In genomic region chr14:72792051-72792788, GRCh38 we compare ENCODE assay signal across 15 cellular contexts.
DNase-seq lines count a peak whose midpoint lies in the region; ATAC-seq, FAIRE-seq and TF ChIP-seq lines count a peak whose summit lies in the region.
"Had no signal": no experiment of that assay in that cellular context is flagged by ENCODE, and none has a peak within 500 bp of the region (broad histone marks: within the 10 kb centered on the region; RNA-seq: fewer than 3 reads in every experiment).

No MANE protein-coding gene starts in this region.

- H3K9me3 Mint-ChIP-seq in GM23338 = no peaks in the 10 kb centered on the region; the same call in 2 of the 3 replicates
- H3K9me3 Mint-ChIP-seq: activated CD4-positive, alpha-beta memory T cell treated with anti-CD3 and anti-CD28 coated beads, Interleukin-2, amount 10 ng/mL, durations not matched to agents 7 days and 5 days; activated naive CD4-positive, alpha-beta T cell treated with anti-CD3 and anti-CD28 coated beads, Interleukin-2, amount 50 U/mL, for 24 hours had no signal

- peak overlapping the region; percentile 76 for H2AFZ ChIP-seq in GM23338

- intact Hi-C loops in dorsolateral prefrontal cortex (cut with DNase I) = loop anchor here in 1 of 2 donors (5.0 kb wide), 1 partner anchor 100 kb away; the partner anchor contains the start of gene DPF3
- intact Hi-C loops in kidney (cut with DNase I) = no loop called here
- intact Hi-C loops in thyroid gland (cut with DNase I) = no loop called here

- WGBS in thyroid gland, 2 donors = 57 to 68% methylated on average over 14 to 16 of the region's 16 CpGs

- H3K27me3 ChIP-seq in GM23338 (ENCODE audit: insufficient read depth) = no peaks in the 10 kb centered on the region
- no peaks in the 10 kb centered on the region for H3K27me3 ChIP-seq in dorsolateral prefrontal cortex
- H3K27me3 ChIP-seq in foreskin keratinocyte = no peaks in the 10 kb centered on the region
- H3K27me3 ChIP-seq in thyroid gland = no peaks in the 10 kb centered on the region

- H3K4me3 ChIP-seq in GM23338 (no peak overlapping the region), dorsolateral prefrontal cortex (peak overlapping the region in 53 of 59 donors; percentile 3 to 57 (median 30)), kidney (ENCODE audit: low read length in 2 of 2) (no peak overlapping the region), thyroid gland (replicated peaks in 1 of 3) (no peak overlapping the region)
- H3K4me3 ChIP-seq: mucosa of descending colon had no signal

- no peaks in the 10 kb centered on the region for H3F3A ChIP-seq in GM23338 (replicated peaks; ENCODE audit: low read depth)

- H3K27ac Mint-ChIP-seq in GM23338 = no peak overlapping the region
- H3K27ac Mint-ChIP-seq: activated CD4-positive, alpha-beta memory T cell treated with anti-CD3 and anti-CD28 coated beads, Interleukin-2, amount 10 ng/mL, durations not matched to agents 7 days and 5 days; activated naive CD4-positive, alpha-beta T cell treated with anti-CD3 and anti-CD28 coated beads, Interleukin-2, amount 50 U/mL, for 24 hours had no signal

- H3K9me3 ChIP-seq in kidney (ENCODE audit: control insufficient read depth in 1 of 2, low read length in 2 of 2) (no peaks in the 10 kb centered on the region), thyroid gland (no peaks in the 10 kb centered on the region)
- H3K9me3 ChIP-seq: mucosa of descending colon had no signal

- H3K9me2 ChIP-seq in GM23338 (ENCODE audit: insufficient read depth) = peaks cover 3% of the 10 kb centered on the region; the same call in 1 of the 2 replicates

- ATAC-seq in GM23338 (peak; percentile 28), HG03135 (IDR thresholded peaks at IDR 0.05; ENCODE audit: unreplicated experiment) (no peak), foreskin keratinocyte (no peak)
- ATAC-seq: mucosa of descending colon had no signal

- no peaks in the 10 kb centered on the region for H4K20me1 ChIP-seq in GM23338 (replicated peaks; ENCODE audit: insufficient read depth)

- H3K4me1 ChIP-seq in GM23338 (ENCODE audit: insufficient read depth) (peaks cover 7% of the 10 kb centered on the region), kidney (ENCODE audit: control insufficient read depth in 1 of 2, insufficient read depth in 1 of 2, low read depth in 1 of 2, low read length in 2 of 2) (no peaks in the 10 kb centered on the region), foreskin keratinocyte (no peaks in the 10 kb centered on the region), thyroid gland (no peaks in the 10 kb centered on the region)

- H3K4me3 Mint-ChIP-seq in GM23338 = no peak overlapping the region
- H3K4me3 Mint-ChIP-seq: activated CD4-positive, alpha-beta memory T cell treated with anti-CD3 and anti-CD28 coated beads, Interleukin-2, amount 10 ng/mL, durations not matched to agents 7 days and 5 days; activated naive CD4-positive, alpha-beta T cell treated with anti-CD3 and anti-CD28 coated beads, Interleukin-2, amount 50 U/mL, for 24 hours had no signal

- H3K4me2 ChIP-seq in GM23338 = no peak overlapping the region

- H3K36me3 Mint-ChIP-seq in GM23338 (ENCODE audit: low read depth) = no peaks in the 10 kb centered on the region
- H3K36me3 Mint-ChIP-seq: activated naive CD4-positive, alpha-beta T cell treated with anti-CD3 and anti-CD28 coated beads, Interleukin-2, amount 50 U/mL, for 24 hours had no signal

- H3K27ac ChIP-seq in GM23338 (ENCODE audit: low read depth) (no peak overlapping the region), dorsolateral prefrontal cortex (peak overlapping the region; percentile 51 to 93 (median 85)), kidney (ENCODE audit: low read depth in 2 of 2, low read length in 2 of 2) (no peak overlapping the region), foreskin keratinocyte (no peak overlapping the region), thyroid gland (no peak overlapping the region)

- DNase-seq in GM23338 (ENCODE audit: low spot score) (no peak), dorsolateral prefrontal cortex (peak in 9 of 10 donors; percentile 53 to 83 (median 63)), kidney (peak; percentile 87), pons (ENCODE audit: low spot score) (peak; percentile 78), NCI-H146 treated with DMSO at 0.1 percent for 48 hours (lab: John Stamatoyannopoulos, UW; ENCODE audit: unreplicated experiment) (no peak), foreskin keratinocyte (no peak), thyroid gland (no peak)
- DNase-seq: activated CD4-positive, alpha-beta memory T cell treated with anti-CD3 and anti-CD28 coated beads, Interleukin-2, amount 10 ng/mL, durations not matched to agents 7 days and 5 days; GOT3; mucosa of descending colon; NCI-H1092 treated with DMSO at 0.1 percent for 48 hours; NCI-H526; stimulated activated CD4-positive, alpha-beta T cell treated with anti-CD3 and anti-CD28 coated beads, Interleukin-12 subunit alpha, Interleukin-12 subunit beta, amount 100 ng/mL, for 4 hours had no signal

- H3K79me2 ChIP-seq in GM23338 (replicated peaks; ENCODE audit: insufficient read depth) = no peaks in the 10 kb centered on the region

- no peak for FAIRE-seq in kidney (lab: Jason Lieb, UNC)

- no peaks in the 10 kb centered on the region for H3K36me3 ChIP-seq in GM23338 (ENCODE audit: insufficient read depth)
- no peaks in the 10 kb centered on the region for H3K36me3 ChIP-seq in kidney (ENCODE audit: control insufficient read depth in 1 of 2, insufficient read depth in 2 of 2, low read length in 2 of 2)
- H3K36me3 ChIP-seq in thyroid gland = no peaks in the 10 kb centered on the region

- peaks cover 16% of the 10 kb centered on the region for H3K27me3 Mint-ChIP-seq in GM23338 (ENCODE audit: insufficient read depth, low read depth, poor library complexity)
- H3K27me3 Mint-ChIP-seq: activated naive CD4-positive, alpha-beta T cell treated with anti-CD3 and anti-CD28 coated beads, Interleukin-2, amount 50 U/mL, for 24 hours had no signal

- no peak for TF ChIP-seq CTCF in GM23338 (conservative IDR thresholded peaks at IDR 0.05; ENCODE audit: low read depth in 2 of 2)
- TF ChIP-seq CTCF in dorsolateral prefrontal cortex (IDR thresholded peaks at IDR 0.05 in 54 of 56, conservative IDR thresholded peaks at IDR 0.05 in 2 of 56; ENCODE audit: low read depth in 1 of 56, partially characterized antibody in 56 of 56) = no peak
- no peak for TF ChIP-seq CTCF in kidney (IDR thresholded peaks at IDR 0.05; ENCODE audit: borderline replicate concordance, extremely low read depth, insufficient read depth)
- TF ChIP-seq CTCF in foreskin keratinocyte (conservative IDR thresholded peaks at IDR 0.05) = no peak
- TF ChIP-seq CTCF in thyroid gland (IDR thresholded peaks at IDR 0.05) = no peak

- H3K9ac ChIP-seq in kidney (ENCODE audit: low read length in 2 of 2) = no peak overlapping the region

- no peak for TF ChIP-seq POLR2A in thyroid gland (IDR thresholded peaks at IDR 0.05)

- H3K4me1 Mint-ChIP-seq in GM23338 = peaks cover 32% of the 10 kb centered on the region
- H3K4me1 Mint-ChIP-seq: activated naive CD4-positive, alpha-beta T cell treated with anti-CD3 and anti-CD28 coated beads, Interleukin-2, amount 50 U/mL, for 24 hours had no signal

Comparison
In these comparisons a context has a peak if more than half of its experiments do, and no peak if none do; other contexts are left out.
1. DNase-seq: peak in dorsolateral prefrontal cortex (9 of 10), kidney (single experiment) and pons (single experiment); none in GM23338 (single experiment), NCI-H146 treated with DMSO at 0.1 percent for 48 hours (single experiment), foreskin keratinocyte (0 of 2) and thyroid gland (0 of 2).
2. H3K27ac ChIP-seq: peak in dorsolateral prefrontal cortex (59 of 59); none in GM23338 (single experiment), kidney (0 of 2), foreskin keratinocyte (single experiment) and thyroid gland (0 of 3).
3. H3K4me3 ChIP-seq: peak in dorsolateral prefrontal cortex (53 of 59); none in GM23338 (single experiment), kidney (0 of 2) and thyroid gland (0 of 3).